Comparison of ENCODE assay signal across 7 cellular contexts in genomic region chr1:153490272-153491051, GRCh38. TPM values are rescaled to one million over a fixed set of nuclear protein-coding genes. Genes with fewer than 3 reads are reported as not detected.
DNase-seq lines count a peak whose midpoint lies in the region; ATAC-seq and TF ChIP-seq lines count a peak whose summit lies in the region.

No MANE protein-coding gene starts in this region.

- BruUV-seq in HCT116 (replicated peaks; lab: Mats Ljungman, UMichigan): no TSS peak

- 0 out of 6 replicates have a peak, but pooled peaks of 1 of the 3 experiments have one; percentile 6 for TF ChIP-seq CTCF in HCT116 (IDR thresholded peaks at IDR 0.05 in 2 of 3, conservative IDR thresholded peaks at IDR 0.05 in 1 of 3; ENCODE audit: borderline replicate concordance in 1 of 3, insufficient read depth in 1 of 3, low read depth in 2 of 3, low read length in 2 of 3)
- TF ChIP-seq CTCF in choroid plexus epithelial cell (conservative IDR thresholded peaks at IDR 0.05; ENCODE audit: low read depth, low read length): peak; percentile 10

- H3K36me3 ChIP-seq in HCT116 (ENCODE audit: control insufficient read depth in 1 of 2, insufficient read depth in 2 of 2, low read length in 2 of 2): no peaks in the 10 kb centered on the region

- no peaks in the 10 kb centered on the region for H3K9me3 ChIP-seq in HCT116 (ENCODE audit: control insufficient read depth in 1 of 2, insufficient read depth in 1 of 2, low read depth in 1 of 2, low read length in 2 of 2)

- H2AFZ ChIP-seq in HCT116 (ENCODE audit: low read depth, low read length, poor library complexity, severe bottlenecking): peak overlapping the region; percentile 100

- peak; percentile 26; the same call in 1 of the 2 replicates for TF ChIP-seq RAD21 in HCT116 (IDR thresholded peaks at IDR 0.05; ENCODE audit: low read depth)

- H3K27me3 ChIP-seq in HCT116 (ENCODE audit: insufficient read depth, low read length): no peaks in the 10 kb centered on the region

- peak overlapping the region in 1 of 2 experiments; percentile 43; a peak in 2 of 4 replicates for H3K4me3 ChIP-seq in HCT116 (replicated peaks in 1 of 2; ENCODE audit: low read depth in 1 of 2, low read length in 2 of 2)
- H3K4me3 ChIP-seq in choroid plexus epithelial cell (ENCODE audit: low read depth, low read length): no peak overlapping the region

- H3K4me2 ChIP-seq in HCT116 (ENCODE audit: low read length): peak overlapping the region; percentile 74

- H3K9me2 ChIP-seq in HCT116 (ENCODE audit: insufficient read depth): no peaks in the 10 kb centered on the region

- TF ChIP-seq POLR2A in HCT116 (IDR thresholded peaks at IDR 0.05; ENCODE audit: borderline replicate concordance, extremely low read depth, insufficient read depth, insufficient read length): no peak

- CTCF ChIA-PET in HCT116 (lab: Charles Lee): interaction anchor here (1.0 to 1.6 kb wide), 2 partner anchors 137 to 139 kb away, joined by 5 to 8 read pairs; no protein-coding TSS in a partner anchor

- H3K4me1 Mint-ChIP-seq in natural killer cell treated with Interleukin-12 subunit alpha and Interleukin-12 subunit beta and Interleukin-15 and Interleukin-18, amount 100 ng/mL, for 72 hours (ENCODE audit: low read depth in 2 of 2): peaks cover 7 to 10% of the 10 kb centered on the region in 2 donors

- RAD21 ChIA-PET in HCT116 (lab: Charles Lee; ENCODE audit: low non-redundant PET in 1 of 2, low total read pairs in 2 of 2, uncharacterized antibody in 2 of 2, unreplicated experiment in 2 of 2): no interaction called here

- no peaks in the 10 kb centered on the region for H4K20me1 ChIP-seq in HCT116 (ENCODE audit: insufficient read depth)

- no peak overlapping the region for H3K27ac ChIP-seq in HCT116 (ENCODE audit: low read depth, low read length)

- H3K4me1 ChIP-seq in HCT116 (ENCODE audit: control insufficient read depth in 1 of 2, insufficient read depth in 2 of 2, low read length in 2 of 2): peaks cover 3 to 28% of the 10 kb centered on the region in 2 experiments; a peak in 3 of 4 replicates

- H3K36me3 Mint-ChIP-seq in natural killer cell treated with Interleukin-12 subunit alpha and Interleukin-12 subunit beta and Interleukin-15 and Interleukin-18, amount 100 ng/mL, for 72 hours: no peaks in the 10 kb centered on the region

- H3K27ac Mint-ChIP-seq in natural killer cell treated with Interleukin-12 subunit alpha and Interleukin-12 subunit beta and Interleukin-15 and Interleukin-18, amount 100 ng/mL, for 72 hours: peak overlapping the region in 1 of 2 donors; percentile 40

- ATAC-seq in HCT116 (peak; percentile 77), GM19328 (IDR thresholded peaks at IDR 0.05; ENCODE audit: unreplicated experiment) (no peak), GM18873 (IDR thresholded peaks at IDR 0.05; ENCODE audit: low FRiP score, unreplicated experiment) (no peak)
- peak; percentile 81 to 85 for ATAC-seq in natural killer cell treated with Interleukin-12 subunit alpha and Interleukin-12 subunit beta and Interleukin-15 and Interleukin-18, amount 100 ng/mL, for 72 hours

- no peaks in the 10 kb centered on the region for H3K9me3 Mint-ChIP-seq in natural killer cell treated with Interleukin-12 subunit alpha and Interleukin-12 subunit beta and Interleukin-15 and Interleukin-18, amount 100 ng/mL, for 72 hours

- peak; percentile 93 for DNase-seq in HCT116 (ENCODE audit: low read depth, low spot score)
- peak; percentile 74 to 95 for DNase-seq in NCI-H524 (lab: John Stamatoyannopoulos, UW)
- DNase-seq in choroid plexus epithelial cell (ENCODE audit: low read depth): peak; percentile 88
- DNase-seq in natural killer cell treated with Interleukin-12 subunit alpha and Interleukin-12 subunit beta and Interleukin-15 and Interleukin-18, amount 100 ng/mL, for 72 hours (ENCODE audit: low spot score): no peak
- DNase-seq in mesenteric fat pad (ENCODE audit: low spot score): no peak

- POLR2A ChIA-PET in HCT116 (lab: Charles Lee): interaction anchor here (0.6 kb wide), 1 partner anchor 133 kb away, joined by 3 read pairs; no protein-coding TSS in a partner anchor

- peaks cover 25 to 29% of the 10 kb centered on the region in 2 donors for H3K27me3 Mint-ChIP-seq in natural killer cell treated with Interleukin-12 subunit alpha and Interleukin-12 subunit beta and Interleukin-15 and Interleukin-18, amount 100 ng/mL, for 72 hours

- no peaks in the 10 kb centered on the region for H3K79me2 ChIP-seq in HCT116 (ENCODE audit: insufficient read depth, low read length)

- intact Hi-C loops in HCT116 (cut with micrococcal nuclease): no loop called here

- no peak overlapping the region for H3K4me3 Mint-ChIP-seq in natural killer cell treated with Interleukin-12 subunit alpha and Interleukin-12 subunit beta and Interleukin-15 and Interleukin-18, amount 100 ng/mL, for 72 hours

- peak overlapping the region; percentile 24; the same call in 1 of the 2 replicates for H3K9ac ChIP-seq in HCT116 (ENCODE audit: low read length)

TF ChIP-seq in HCT116, 20 proteins besides CTCF, POLR2A, EP300 and RAD21:
- peak; percentile 58 for TF ChIP-seq JUND (IDR thresholded peaks at IDR 0.05)
- peak; percentile 67; the same call in 1 of the 2 replicates for TF ChIP-seq SIN3A (IDR thresholded peaks at IDR 0.05; ENCODE audit: low read depth)
- TF ChIP-seq SRF (IDR thresholded peaks at IDR 0.05; ENCODE audit: low read depth): no peak
- peak; percentile 68; the same call in 1 of the 2 replicates for TF ChIP-seq FOSL1 (IDR thresholded peaks at IDR 0.05; ENCODE audit: low read depth)
- TF ChIP-seq EGR1 (IDR thresholded peaks at IDR 0.05; ENCODE audit: low read depth): no peak
- no peak for TF ChIP-seq REST (IDR thresholded peaks at IDR 0.05; ENCODE audit: low read depth)
- TF ChIP-seq SP1 (IDR thresholded peaks at IDR 0.05; ENCODE audit: low read depth): peak; percentile 63; the same call in 1 of the 2 replicates
- TF ChIP-seq EZH2 (IDR thresholded peaks at IDR 0.05): no peak
- TF ChIP-seq YY1 (IDR thresholded peaks at IDR 0.05; ENCODE audit: extremely low read depth, insufficient replicate concordance, low read depth, low read length): peak; percentile 37
- no peak for TF ChIP-seq CBX3 (IDR thresholded peaks at IDR 0.05; ENCODE audit: low read depth)
- no peak for TF ChIP-seq EZH2phosphoT487 (IDR thresholded peaks at IDR 0.05; ENCODE audit: borderline replicate concordance)
- TF ChIP-seq MAX (IDR thresholded peaks at IDR 0.05): peak; percentile 47
- peak; percentile 93 for TF ChIP-seq CEBPB (IDR thresholded peaks at IDR 0.05; ENCODE audit: low read depth)
- no peak for TF ChIP-seq ZFX (IDR thresholded peaks at IDR 0.05)
- TF ChIP-seq ELF1 (IDR thresholded peaks at IDR 0.05; ENCODE audit: borderline replicate concordance, low read depth): no peak

RNA-seq across cellular contexts. Expression of gene S100A7, which starts 30.0 kb away (rescaled TPM):
- total RNA-seq in HCT116 (2021; ENCODE audit: unreplicated experiment) (not detected), mesenteric fat pad (not detected)
- polyA plus RNA-seq in HCT116 (2012): 0.29 TPM in 1 of 2 replicates, not detected in the other
- not detected for total RNA-seq in natural killer cell treated with Interleukin-12 subunit alpha and Interleukin-12 subunit beta and Interleukin-15 and Interleukin-18, amount 100 ng/mL, for 72 hours

RNA-seq across cellular contexts. Expression of gene S100A6, which starts 45.3 kb away (rescaled TPM):
- total RNA-seq in HCT116 (2021; ENCODE audit: unreplicated experiment) (1,633 TPM), mesenteric fat pad (1,184 TPM)
- 3,046 and 3,157 TPM in 2 replicates for polyA plus RNA-seq in HCT116 (2012)
- 100 to 1,000 TPM in 1 of 2 donors, 10 to 100 TPM in 1; 90.9 to 106 TPM for total RNA-seq in natural killer cell treated with Interleukin-12 subunit alpha and Interleukin-12 subunit beta and Interleukin-15 and Interleukin-18, amount 100 ng/mL, for 72 hours

RNA-seq across cellular contexts. Expression of gene S100A5, which starts 50.3 kb away (rescaled TPM):
- total RNA-seq in HCT116 (2021; ENCODE audit: unreplicated experiment): 6.0 TPM
- polyA plus RNA-seq in HCT116 (2012): 4.3 and 5.1 TPM in 2 replicates
- not detected for total RNA-seq in natural killer cell treated with Interleukin-12 subunit alpha and Interleukin-12 subunit beta and Interleukin-15 and Interleukin-18, amount 100 ng/mL, for 72 hours
- total RNA-seq in mesenteric fat pad: not detected

RNA-seq across cellular contexts. Expression of gene S100A4, which starts 55.1 kb away (rescaled TPM):
- total RNA-seq in HCT116 (2021; ENCODE audit: unreplicated experiment) (384 TPM), mesenteric fat pad (512 TPM)
- polyA plus RNA-seq in HCT116 (2012): 374 and 390 TPM in 2 replicates
- total RNA-seq in natural killer cell treated with Interleukin-12 subunit alpha and Interleukin-12 subunit beta and Interleukin-15 and Interleukin-18, amount 100 ng/mL, for 72 hours: 100 to 1,000 TPM in 1 of 2 donors, 10 to 100 TPM in 1; 85.4 to 124 TPM

RNA-seq across cellular contexts. Expression of gene S100A3, which starts 58.6 kb away (rescaled TPM):
- total RNA-seq in HCT116 (2021; ENCODE audit: unreplicated experiment) (4.2 TPM), mesenteric fat pad (2.2 TPM)
- 5.2 and 7.9 TPM in 2 replicates for polyA plus RNA-seq in HCT116 (2012)
- total RNA-seq in natural killer cell treated with Interleukin-12 subunit alpha and Interleukin-12 subunit beta and Interleukin-15 and Interleukin-18, amount 100 ng/mL, for 72 hours: not detected

Comparison
In these comparisons a context has a peak if more than half of its experiments do, and no peak if none do; other contexts are left out.
1. ATAC-seq: peak in HCT116 (single experiment) and natural killer cell treated with Interleukin-12 subunit alpha and Interleukin-12 subunit beta and Interleukin-15 and Interleukin-18, amount 100 ng/mL, for 72 hours (2 of 2); none in GM19328 (single experiment) and GM18873 (single experiment).
2. DNase-seq: peak in HCT116 (single experiment), NCI-H524 (2 of 2) and choroid plexus epithelial cell (single experiment); none in natural killer cell treated with Interleukin-12 subunit alpha and Interleukin-12 subunit beta and Interleukin-15 and Interleukin-18, amount 100 ng/mL, for 72 hours (single experiment) and mesenteric fat pad (single experiment).
3. RNA of gene S100A6, which starts 45.3 kb away (total RNA-seq): 1,633 TPM in HCT116 (single experiment) and 1,184 TPM in mesenteric fat pad (single experiment); 90.9 to 106 TPM in natural killer cell treated with Interleukin-12 subunit alpha and Interleukin-12 subunit beta and Interleukin-15 and Interleukin-18, amount 100 ng/mL, for 72 hours; every median in the first group is over 10 times any median in the second.